ENCODE assay signal across 24 cellular contexts in genomic region chr2:18244840-18245239, GRCh38.
A peak's percentile ranks its signal among the peaks of the same experiment; 100 is the strongest.
DNase-seq lines count a peak whose midpoint lies in the region; ATAC-seq and TF ChIP-seq lines count a peak whose summit lies in the region.
"Had no signal": no experiment of that assay in that cellular context is flagged by ENCODE, and none has a peak within 500 bp of the region (broad histone marks: within the 10 kb centered on the region; RNA-seq: fewer than 3 reads in every experiment).

No MANE protein-coding gene starts in this region.

- peaks cover 29% of the 10 kb centered on the region for H3K4me1 Mint-ChIP-seq in glutamatergic neuron (ENCODE audit: low read depth, unreplicated experiment)
- no peaks in the 10 kb centered on the region for H3K4me1 Mint-ChIP-seq in CD14-positive monocyte
- no peaks in the 10 kb centered on the region for H3K4me1 Mint-ChIP-seq in activated CD8-positive, alpha-beta T cell treated with anti-CD3 and anti-CD28 coated beads, Interleukin-2, amount 10 ng/mL, durations not matched to agents 7 days and 5 days (ENCODE audit: low read depth)
- H3K4me1 Mint-ChIP-seq: activated CD4-positive, alpha-beta T cell treated with anti-CD3 and anti-CD28 coated beads, Interleukin-2, amount 10 ng/mL, durations not matched to agents 7 days and 5 days; activated CD8-positive, alpha-beta memory T cell treated with anti-CD3 and anti-CD28 coated beads, Interleukin-2, amount 10 ng/mL, durations not matched to agents 7 days and 5 days; activated naive CD4-positive, alpha-beta T cell treated with anti-CD3 and anti-CD28 coated beads, Interleukin-2, amount 50 U/mL, for 24 hours; T-helper 17 cell had no signal

- H3K4me3 ChIP-seq in ascending aorta = no peak overlapping the region
- H3K4me3 ChIP-seq: BLaER1 treated with 17β-estradiol and CSF1 and Interleukin-3, amounts not matched to agents 10 nM and 100 nM; SK-N-MC; stomach; tibial artery had no signal

- POLR2A ChIA-PET in activated CD8-positive, alpha-beta T cell treated with anti-CD3 and anti-CD28 coated beads, Interleukin-2, amount 10 ng/mL, durations not matched to agents 7 days and 5 days (lab: Charles Lee) = no interaction called here

- peak; percentile 35 for DNase-seq in DMS53 (lab: John Stamatoyannopoulos, UW)
- DNase-seq in NCI-H1092 (lab: John Stamatoyannopoulos, UW) = peak; percentile 7
- peak; percentile 18 for DNase-seq in NCI-H510A (lab: John Stamatoyannopoulos, UW)
- DNase-seq in glutamatergic neuron = peak; percentile 28
- DNase-seq in GM20000 (ENCODE audit: low spot score) = no peak
- DNase-seq in ascending aorta (ENCODE audit: low spot score in 2 of 2) = no peak
- no peak for DNase-seq in CD14-positive monocyte (ENCODE audit: low spot score)
- DNase-seq in activated CD8-positive, alpha-beta T cell treated with anti-CD3 and anti-CD28 coated beads, Interleukin-2, amount 10 ng/mL, durations not matched to agents 7 days and 5 days = no peak
- DNase-seq: activated CD4-positive, alpha-beta T cell treated with anti-CD3 and anti-CD28 coated beads, Interleukin-2, amount 10 ng/mL, durations not matched to agents 7 days and 5 days; activated CD8-positive, alpha-beta memory T cell treated with anti-CD3 and anti-CD28 coated beads, Interleukin-2, amount 10 ng/mL, durations not matched to agents 7 days and 5 days; activated T-cell treated with anti-CD3 and anti-CD28 coated beads, Interleukin-2, amount 50 U/mL, for 72 hours; HFFc6; KG1; kidney glomerular epithelial cell; mammary epithelial cell; RPMI8226; stimulated activated CD8-positive, alpha-beta memory T cell treated with anti-CD3 and anti-CD28 coated beads, Interleukin-4, amount 100 ng/mL, for 48 hours; stomach; T-helper 17 cell; tibial artery had no signal

- H3K27me3 Mint-ChIP-seq in glutamatergic neuron (ENCODE audit: unreplicated experiment) = peaks cover 6% of the 10 kb centered on the region
- H3K27me3 Mint-ChIP-seq in CD14-positive monocyte (ENCODE audit: low read depth in 3 of 3) = peaks cover 0 to 1% (median 0%) of the 10 kb centered on the region in 3 donors
- H3K27me3 Mint-ChIP-seq in activated CD8-positive, alpha-beta T cell treated with anti-CD3 and anti-CD28 coated beads, Interleukin-2, amount 10 ng/mL, durations not matched to agents 7 days and 5 days (ENCODE audit: low read depth) = no peaks in the 10 kb centered on the region
- H3K27me3 Mint-ChIP-seq: activated CD8-positive, alpha-beta memory T cell treated with anti-CD3 and anti-CD28 coated beads, Interleukin-2, amount 10 ng/mL, durations not matched to agents 7 days and 5 days; activated naive CD4-positive, alpha-beta T cell treated with anti-CD3 and anti-CD28 coated beads, Interleukin-2, amount 50 U/mL, for 24 hours; progenitor cell of endocrine pancreas had no signal

- TF ChIP-seq CTCF in glutamatergic neuron (IDR thresholded peaks at IDR 0.05; ENCODE audit: partially characterized antibody, unreplicated experiment) (no peak), GM20000 (IDR thresholded peaks at IDR 0.05; ENCODE audit: extremely low read depth, missing control alignments) (no peak), ascending aorta (IDR thresholded peaks at IDR 0.05) (no peak), CD14-positive monocyte (IDR thresholded peaks at IDR 0.05) (no peak)

- no peak overlapping the region for H3K27ac ChIP-seq in ascending aorta
- H3K27ac ChIP-seq: BLaER1 treated with 17β-estradiol and CSF1 and Interleukin-3, amounts not matched to agents 10 nM and 100 nM; SK-N-MC; stomach; tibial artery had no signal

- ATAC-seq in activated CD8-positive, alpha-beta T cell treated with anti-CD3 and anti-CD28 coated beads, Interleukin-2, amount 10 ng/mL, durations not matched to agents 7 days and 5 days = no peak
- ATAC-seq: activated CD8-positive, alpha-beta memory T cell treated with anti-CD3 and anti-CD28 coated beads, Interleukin-2, amount 10 ng/mL, durations not matched to agents 7 days and 5 days; activated T-cell treated with anti-CD3 and anti-CD28 coated beads, Interleukin-2, amount 50 U/mL, for 72 hours; T-helper 17 cell had no signal

- H3K36me3 Mint-ChIP-seq in glutamatergic neuron (ENCODE audit: unreplicated experiment) (no peaks in the 10 kb centered on the region), CD14-positive monocyte (no peaks in the 10 kb centered on the region)
- H3K36me3 Mint-ChIP-seq in activated CD8-positive, alpha-beta T cell treated with anti-CD3 and anti-CD28 coated beads, Interleukin-2, amount 10 ng/mL, durations not matched to agents 7 days and 5 days (ENCODE audit: low read depth) = no peaks in the 10 kb centered on the region
- H3K36me3 Mint-ChIP-seq: activated CD8-positive, alpha-beta memory T cell treated with anti-CD3 and anti-CD28 coated beads, Interleukin-2, amount 10 ng/mL, durations not matched to agents 7 days and 5 days; activated naive CD4-positive, alpha-beta T cell treated with anti-CD3 and anti-CD28 coated beads, Interleukin-2, amount 50 U/mL, for 24 hours had no signal

- no peaks in the 10 kb centered on the region for H3K27me3 ChIP-seq in ascending aorta
- H3K27me3 ChIP-seq: BLaER1 treated with 17β-estradiol and CSF1 and Interleukin-3, amounts not matched to agents 10 nM and 100 nM; stomach; tibial artery had no signal

- CTCF ChIA-PET in activated CD8-positive, alpha-beta T cell treated with anti-CD3 and anti-CD28 coated beads, Interleukin-2, amount 10 ng/mL, durations not matched to agents 7 days and 5 days (lab: Charles Lee) = no interaction called here

- H3K36me3 ChIP-seq in ascending aorta = no peaks in the 10 kb centered on the region
- H3K36me3 ChIP-seq: BLaER1 treated with 17β-estradiol and CSF1 and Interleukin-3, amounts not matched to agents 10 nM and 100 nM; stomach; tibial artery had no signal

- no peaks in the 10 kb centered on the region for H3K4me1 ChIP-seq in ascending aorta
- H3K4me1 ChIP-seq: stomach, tibial artery had no signal

- H3K27ac Mint-ChIP-seq in glutamatergic neuron (ENCODE audit: unreplicated experiment) (peak overlapping the region; percentile 98), CD14-positive monocyte (no peak overlapping the region)
- H3K27ac Mint-ChIP-seq in activated CD8-positive, alpha-beta T cell treated with anti-CD3 and anti-CD28 coated beads, Interleukin-2, amount 10 ng/mL, durations not matched to agents 7 days and 5 days = no peak overlapping the region
- H3K27ac Mint-ChIP-seq: activated CD4-positive, alpha-beta T cell treated with anti-CD3 and anti-CD28 coated beads, Interleukin-2, amount 10 ng/mL, durations not matched to agents 7 days and 5 days; activated CD8-positive, alpha-beta memory T cell treated with anti-CD3 and anti-CD28 coated beads, Interleukin-2, amount 10 ng/mL, durations not matched to agents 7 days and 5 days; activated naive CD4-positive, alpha-beta T cell treated with anti-CD3 and anti-CD28 coated beads, Interleukin-2, amount 50 U/mL, for 24 hours; activated T-cell treated with anti-CD3 and anti-CD28 coated beads, Interleukin-2, amount 50 U/mL, for 72 hours; HFFc6; progenitor cell of endocrine pancreas; T-helper 17 cell had no signal

- H3K9me3 Mint-ChIP-seq in glutamatergic neuron (ENCODE audit: unreplicated experiment) (peaks cover 5% of the 10 kb centered on the region), CD14-positive monocyte (peaks cover 0 to 4% (median 2%) of the 10 kb centered on the region in 7 donors)
- H3K9me3 Mint-ChIP-seq in activated CD8-positive, alpha-beta T cell treated with anti-CD3 and anti-CD28 coated beads, Interleukin-2, amount 10 ng/mL, durations not matched to agents 7 days and 5 days (ENCODE audit: insufficient read depth) = no peaks in the 10 kb centered on the region
- H3K9me3 Mint-ChIP-seq: activated CD4-positive, alpha-beta T cell treated with anti-CD3 and anti-CD28 coated beads, Interleukin-2, amount 10 ng/mL, durations not matched to agents 7 days and 5 days; activated T-cell treated with anti-CD3 and anti-CD28 coated beads, Interleukin-2, amount 50 U/mL, for 72 hours; HFFc6 had no signal

- H3K4me3 Mint-ChIP-seq in glutamatergic neuron (ENCODE audit: unreplicated experiment) (peak overlapping the region; percentile 19), CD14-positive monocyte (no peak overlapping the region)
- no peak overlapping the region for H3K4me3 Mint-ChIP-seq in activated CD8-positive, alpha-beta T cell treated with anti-CD3 and anti-CD28 coated beads, Interleukin-2, amount 10 ng/mL, durations not matched to agents 7 days and 5 days
- H3K4me3 Mint-ChIP-seq: activated CD4-positive, alpha-beta T cell treated with anti-CD3 and anti-CD28 coated beads, Interleukin-2, amount 10 ng/mL, durations not matched to agents 7 days and 5 days; activated CD8-positive, alpha-beta memory T cell treated with anti-CD3 and anti-CD28 coated beads, Interleukin-2, amount 10 ng/mL, durations not matched to agents 7 days and 5 days; activated naive CD4-positive, alpha-beta T cell treated with anti-CD3 and anti-CD28 coated beads, Interleukin-2, amount 50 U/mL, for 24 hours; activated T-cell treated with anti-CD3 and anti-CD28 coated beads, Interleukin-2, amount 50 U/mL, for 72 hours; HFFc6; T-helper 17 cell had no signal

- intact Hi-C loops in ascending aorta (cut with DNase I) = no loop called here
- intact Hi-C loops in CD14-positive monocyte (cut with micrococcal nuclease) = no loop called here

- no peaks in the 10 kb centered on the region for H3K9me3 ChIP-seq in ascending aorta
- H3K9me3 ChIP-seq: BLaER1 treated with 17β-estradiol and CSF1 and Interleukin-3, amounts not matched to agents 10 nM and 100 nM; stomach; tibial artery had no signal

Comparison
In these comparisons a context has a peak if more than half of its experiments do, and no peak if none do; other contexts are left out.
1. DNase-seq: peak in DMS53 (single experiment), NCI-H1092 (single experiment), NCI-H510A (single experiment) and glutamatergic neuron (single experiment); none in GM20000 (single experiment), ascending aorta (0 of 2), CD14-positive monocyte (single experiment) and activated CD8-positive, alpha-beta T cell treated with anti-CD3 and anti-CD28 coated beads, Interleukin-2, amount 10 ng/mL, durations not matched to agents 7 days and 5 days (single experiment).